ENCODE assay signal across 11 cellular contexts in genomic region chr5:157361865-157362465, GRCh38.
DNase-seq lines count a peak whose midpoint lies in the region; TF ChIP-seq lines count a peak whose summit lies in the region.
"Had no signal": no experiment of that assay in that cellular context is flagged by ENCODE, and none has a peak within 500 bp of the region (broad histone marks: within the 10 kb centered on the region; RNA-seq: fewer than 3 reads in every experiment).

No MANE protein-coding gene starts in this region.

- H2AFZ ChIP-seq in OCI-LY7 (ENCODE audit: low read length): no peak overlapping the region

- CTCF ChIA-PET in CD4-positive, alpha-beta memory T cell (lab: Charles Lee; ENCODE audit: partially characterized antibody): interaction anchor here (1.6 to 3.3 kb wide), 2 partner anchors 19 to 34 kb away, joined by 7 to 14 read pairs; a partner anchor contains a TSS
- CTCF ChIA-PET in OCI-LY7 (lab: Charles Lee; ENCODE audit: unreplicated experiment): no interaction called here

- H3K4me2 ChIP-seq in mesendoderm (ENCODE audit: low read length) (no peak overlapping the region), OCI-LY7 (ENCODE audit: low read length) (no peak overlapping the region)

- no peak for DNase-seq in CD4-positive, alpha-beta memory T cell
- DNase-seq in NOMO-1 treated with DMSO at 0.1 percent for 48 hours (lab: John Stamatoyannopoulos, UW; ENCODE audit: unreplicated experiment) (peak; percentile 73), brain microvascular endothelial cell (peak; percentile 43), mesendoderm (peak; percentile 16), OCI-LY7 (ENCODE audit: low spot score) (no peak), uterus (no peak), testis (no peak)
- DNase-seq in stimulated activated CD4-positive, alpha-beta T cell treated with anti-CD3 and anti-CD28 coated beads, Interleukin-15, amount 100 ng/mL, for 24 hours: no peak
- DNase-seq: endodermal cell, NCI-H1436, NCI-H748 treated with DMSO at 0.1 percent for 48 hours had no signal

- H2BK5ac ChIP-seq in mesendoderm (ENCODE audit: low read length): no peak overlapping the region

- TF ChIP-seq CTCF in brain microvascular endothelial cell (IDR thresholded peaks at IDR 0.05; ENCODE audit: low read depth, low read length, missing control alignments) (no peak), OCI-LY7 (conservative IDR thresholded peaks at IDR 0.05; ENCODE audit: low read length) (no peak), uterus (IDR thresholded peaks at IDR 0.05) (no peak), testis (IDR thresholded peaks at IDR 0.05) (no peak)

- H3K4me3 Mint-ChIP-seq in CD4-positive, alpha-beta memory T cell: no peak overlapping the region
- H3K4me3 Mint-ChIP-seq: endodermal cell had no signal

- H3K36me3 ChIP-seq in CD4-positive, alpha-beta memory T cell (ENCODE audit: insufficient read depth, low read length): peaks cover 85% of the 10 kb centered on the region
- H3K36me3 ChIP-seq in brain microvascular endothelial cell (replicated peaks) (no peaks in the 10 kb centered on the region), mesendoderm (ENCODE audit: control insufficient read depth, insufficient read depth, low read length) (no peaks in the 10 kb centered on the region), OCI-LY7 (ENCODE audit: insufficient read depth, low read length) (peaks cover 96% of the 10 kb centered on the region), uterus (no peaks in the 10 kb centered on the region), testis (ENCODE audit: low read depth, missing control alignments) (no peaks in the 10 kb centered on the region)

- H3K9me2 ChIP-seq in OCI-LY7 (ENCODE audit: insufficient read depth, low read length): no peaks in the 10 kb centered on the region

- TF ChIP-seq POLR2A in uterus (IDR thresholded peaks at IDR 0.05) (no peak), testis (IDR thresholded peaks at IDR 0.05) (no peak)

- peaks cover 2 to 7% (median 5%) of the 10 kb centered on the region in 4 donors for H3K4me1 Mint-ChIP-seq in CD4-positive, alpha-beta memory T cell

- H3K27me3 Mint-ChIP-seq in CD4-positive, alpha-beta memory T cell: no peaks in the 10 kb centered on the region

- H3K79me2 ChIP-seq in mesendoderm (ENCODE audit: control insufficient read depth, insufficient read depth, low read length) (no peaks in the 10 kb centered on the region), OCI-LY7 (ENCODE audit: insufficient read depth, low read depth, low read length) (no peaks in the 10 kb centered on the region)

- H3K18ac ChIP-seq in mesendoderm (ENCODE audit: low read length): no peak overlapping the region

- H3K27ac Mint-ChIP-seq in CD4-positive, alpha-beta memory T cell: peak overlapping the region in 6 of 7 donors; percentile 11 to 90 (median 34)
- H3K27ac Mint-ChIP-seq: endodermal cell had no signal

- H3K9me3 ChIP-seq in CD4-positive, alpha-beta memory T cell (ENCODE audit: control insufficient read depth in 1 of 2, low read length in 2 of 2): no peaks in the 10 kb centered on the region
- H3K9me3 ChIP-seq in OCI-LY7 (ENCODE audit: low read length) (no peaks in the 10 kb centered on the region), uterus (no peaks in the 10 kb centered on the region), testis (no peaks in the 10 kb centered on the region)

- H3K23ac ChIP-seq in mesendoderm (ENCODE audit: low read length): no peak overlapping the region

- no peaks in the 10 kb centered on the region for H3K27me3 ChIP-seq in CD4-positive, alpha-beta memory T cell (ENCODE audit: insufficient read depth, low read length)
- H3K27me3 ChIP-seq in brain microvascular endothelial cell (replicated peaks) (no peaks in the 10 kb centered on the region), mesendoderm (ENCODE audit: insufficient read depth, low read length, poor library complexity) (no peaks in the 10 kb centered on the region), uterus (no peaks in the 10 kb centered on the region), testis (no peaks in the 10 kb centered on the region)

- H3K9me3 Mint-ChIP-seq in CD4-positive, alpha-beta memory T cell: no peaks in the 10 kb centered on the region
- H3K9me3 Mint-ChIP-seq: endodermal cell had no signal

- H3K79me1 ChIP-seq in mesendoderm (ENCODE audit: low read length): no peaks in the 10 kb centered on the region

- no peak overlapping the region for H4K8ac ChIP-seq in mesendoderm (ENCODE audit: low read depth, low read length)

- no peak overlapping the region for H3K4ac ChIP-seq in mesendoderm (ENCODE audit: low read depth, low read length)

- H3K4me1 ChIP-seq in CD4-positive, alpha-beta memory T cell (ENCODE audit: insufficient read depth, low read length): no peaks in the 10 kb centered on the region
- H3K4me1 ChIP-seq in mesendoderm (ENCODE audit: control insufficient read depth, low read depth, low read length) (no peaks in the 10 kb centered on the region), OCI-LY7 (ENCODE audit: insufficient read depth, low read length, poor library complexity, severe bottlenecking) (no peaks in the 10 kb centered on the region), uterus (no peaks in the 10 kb centered on the region), testis (peaks cover 17% of the 10 kb centered on the region)

- no TSS peak for BruUV-seq in OCI-LY7 (replicated peaks; lab: Mats Ljungman, UMichigan)

- no peak overlapping the region for H3K9ac ChIP-seq in mesendoderm (ENCODE audit: low read length)

- no CpG with 5 or more reads among the region's 4 CpGs for WGBS in mesendoderm (ENCODE audit: extremely low coverage, insufficient coverage, low lambda C conversion rate)
- WGBS in testis, 2 donors: 42 to 49% methylated on average over 4 of the region's 4 CpGs

- no peak overlapping the region for H3K4me3 ChIP-seq in CD4-positive, alpha-beta memory T cell (ENCODE audit: low read length in 2 of 2)
- H3K4me3 ChIP-seq in brain microvascular endothelial cell (ENCODE audit: low read depth, low read length) (no peak overlapping the region), mesendoderm (ENCODE audit: low read length) (no peak overlapping the region), OCI-LY7 (ENCODE audit: low read depth, low read length, poor library complexity, severe bottlenecking) (no peak overlapping the region), uterus (no peak overlapping the region), testis (no peak overlapping the region)

- H3K36me3 Mint-ChIP-seq in CD4-positive, alpha-beta memory T cell: peaks cover 80 to 93% of the 10 kb centered on the region in 2 donors

- H2BK120ac ChIP-seq in mesendoderm (ENCODE audit: low read depth, low read length): no peak overlapping the region

- H2BK15ac ChIP-seq in mesendoderm (replicated peaks; ENCODE audit: low read depth): no peak overlapping the region

- intact Hi-C loops in CD4-positive, alpha-beta memory T cell (cut with micrococcal nuclease): no loop called here
- intact Hi-C loops in OCI-LY7 (cut with micrococcal nuclease; ENCODE audit: unreplicated experiment): no loop called here
- intact Hi-C loops in uterus (cut with DNase I; ENCODE audit: low total_unique reads): no loop called here
- intact Hi-C loops in testis (cut with DNase I; ENCODE audit: low total_unique reads): no loop called here

- no peak overlapping the region for H2AK5ac ChIP-seq in mesendoderm (ENCODE audit: low read length)

- H4K20me1 ChIP-seq in OCI-LY7 (ENCODE audit: insufficient read depth, low read length): no peaks in the 10 kb centered on the region

- POLR2A ChIA-PET in CD4-positive, alpha-beta memory T cell (lab: Charles Lee; ENCODE audit: partially characterized antibody): no interaction called here
- POLR2A ChIA-PET in OCI-LY7 (lab: Charles Lee): interaction anchor here (0.5 to 0.9 kb wide), 2 partner anchors 43 to 520 kb away, joined by 3 to 4 read pairs; no protein-coding TSS in a partner anchor

- H3K27ac ChIP-seq in CD4-positive, alpha-beta memory T cell (ENCODE audit: low read depth, low read length): no peak overlapping the region
- no peak overlapping the region for H3K27ac ChIP-seq in brain microvascular endothelial cell
- no peak overlapping the region for H3K27ac ChIP-seq in mesendoderm (ENCODE audit: low read depth, low read length)
- no peak overlapping the region for H3K27ac ChIP-seq in OCI-LY7 (ENCODE audit: low read depth, low read length, poor library complexity, severe bottlenecking)
- no peak overlapping the region for H3K27ac ChIP-seq in uterus
- H3K27ac ChIP-seq in testis: peak overlapping the region in 1 of 2 donors; percentile 62

- in situ Hi-C loops in brain microvascular endothelial cell (cut with HindIII; ENCODE audit: low pct_ligation_motif_present, low sequenced_read_pairs): no loop called here

- H3K56ac ChIP-seq in mesendoderm (ENCODE audit: low read length): no peak overlapping the region

- H4K5ac ChIP-seq in mesendoderm (ENCODE audit: low read length): no peak overlapping the region

Comparison
In these comparisons a context has a peak if more than half of its experiments do, and no peak if none do; other contexts are left out.
1. DNase-seq: peak in NOMO-1 treated with DMSO at 0.1 percent for 48 hours (single experiment), brain microvascular endothelial cell (single experiment) and mesendoderm (single experiment); none in CD4-positive, alpha-beta memory T cell (0 of 5), OCI-LY7 (single experiment), stimulated activated CD4-positive, alpha-beta T cell treated with anti-CD3 and anti-CD28 coated beads, Interleukin-15, amount 100 ng/mL, for 24 hours (single experiment), uterus (0 of 2) and testis (single experiment).